In genomic region chr19:10286803-10287737, GRCh38 we compare ENCODE assay signal across 1 cellular context.
TF ChIP-seq lines count a peak whose summit lies in the region.

TSS of gene ICAM4 (plus strand) at chr19:10286955. CDS start at chr19:10287013, 58 bp downstream.

TF ChIP-seq in K562, 482 proteins besides CTCF, POLR2A, EP300 and RAD21 (continued from another document and continues in another):
- TF ChIP-seq ZBTB9 (CRISPR knock-in tag; IDR thresholded peaks at IDR 0.05) (peak; percentile 76; the same call in 1 of the 2 replicates), SP1 (CRISPR knock-in tag; IDR thresholded peaks at IDR 0.05) (peak; percentile 44; the same call in 1 of the 2 replicates), GABPA (tag; conservative IDR thresholded peaks at IDR 0.05; ENCODE audit: low read depth) (peak; percentile 73), MAZ (CRISPR knock-in tag; conservative IDR thresholded peaks at IDR 0.05 in 1 of 2, IDR thresholded peaks at IDR 0.05 in 1 of 2) (peak; percentile 94 to 98), KDM4B (IDR thresholded peaks at IDR 0.05; ENCODE audit: borderline replicate concordance in 2 of 2, low read depth in 1 of 2) (0 out of 4 replicates have a peak, but pooled peaks of 1 of the 2 experiments have one; percentile 9), ZNF143 (CRISPR knock-in tag; IDR thresholded peaks at IDR 0.05) (peak; percentile 54), NONO (IDR thresholded peaks at IDR 0.05; ENCODE audit: low read depth in 2 of 2, low read length in 1 of 2) (peak in 1 of 2 experiments; percentile 40; a peak in 1 of 4 replicates), ZBTB40 (IDR thresholded peaks at IDR 0.05) (0 out of 2 replicates have a peak, but pooled peaks have one; percentile 9), ZBTB40 (CRISPR knock-in tag; IDR thresholded peaks at IDR 0.05) (no peak), TAF1 (IDR thresholded peaks at IDR 0.05; ENCODE audit: control insufficient read depth, extremely low read depth, insufficient read depth, low read length, severe bottlenecking) (peak; percentile 38), E2F6 (IDR thresholded peaks at IDR 0.05; ENCODE audit: borderline replicate concordance in 1 of 2, extremely low read depth in 1 of 2, insufficient read depth in 1 of 2, insufficient read length in 1 of 2, low read depth in 1 of 2, low read length in 1 of 2, poor library complexity in 1 of 2, severe bottlenecking in 1 of 2) (peak; percentile 78 to 89), PKNOX1 (IDR thresholded peaks at IDR 0.05) (peak; percentile 37; the same call in 1 of the 2 replicates), PTBP1 (IDR thresholded peaks at IDR 0.05; ENCODE audit: low read depth, low read length) (no peak), NFIC (IDR thresholded peaks at IDR 0.05) (peak; percentile 90), HLTF (IDR thresholded peaks at IDR 0.05) (peak; percentile 62; the same call in 1 of the 2 replicates), E2F8 (IDR thresholded peaks at IDR 0.05; ENCODE audit: low read depth, partially characterized antibody) (peak; percentile 50), FOXP1 (CRISPR knock-in tag; IDR thresholded peaks at IDR 0.05) (peak; percentile 92), TEAD1 (CRISPR knock-in tag; IDR thresholded peaks at IDR 0.05) (peak in 1 of 2 experiments; percentile 76; a peak in 1 of 4 replicates), RFX5 (IDR thresholded peaks at IDR 0.05; ENCODE audit: low read depth, low read length) (no peak), E4F1 (CRISPR knock-in tag; IDR thresholded peaks at IDR 0.05; ENCODE audit: borderline replicate concordance) (no peak), TOE1 (IDR thresholded peaks at IDR 0.05; ENCODE audit: borderline replicate concordance) (peak; percentile 48; the same call in 1 of the 2 replicates), TOE1 (CRISPR knock-in tag; IDR thresholded peaks at IDR 0.05; ENCODE audit: borderline replicate concordance, low read depth) (0 out of 2 replicates have a peak, but pooled peaks have one; percentile 18), GATA2 (CRISPR knock-in tag; IDR thresholded peaks at IDR 0.05) (peak; percentile 64), KAT8 (IDR thresholded peaks at IDR 0.05; ENCODE audit: low read depth) (no peak), CBX3 (IDR thresholded peaks at IDR 0.05; ENCODE audit: borderline replicate concordance in 1 of 2, low read length in 2 of 2) (peak in 1 of 2 experiments; percentile 74; a peak in 1 of 3 replicates), L3MBTL2 (IDR thresholded peaks at IDR 0.05) (peak; percentile 58; the same call in 1 of the 2 replicates), ELK3 (CRISPR knock-in tag; IDR thresholded peaks at IDR 0.05) (no peak), PCBP1 (IDR thresholded peaks at IDR 0.05; ENCODE audit: low read depth, low read length, poor library complexity, severe bottlenecking) (peak; percentile 32), ZBTB17 (CRISPR knock-in tag; IDR thresholded peaks at IDR 0.05) (peak; percentile 79; the same call in 1 of the 2 replicates), SUPT5H (IDR thresholded peaks at IDR 0.05) (peak; percentile 62), RAD51 (IDR thresholded peaks at IDR 0.05; ENCODE audit: borderline replicate concordance, low read depth) (peak; percentile 73), COPS2 (conservative IDR thresholded peaks at IDR 0.05) (no peak), SAFB (IDR thresholded peaks at IDR 0.05; ENCODE audit: borderline replicate concordance, low read depth, low read length) (peak; percentile 7; the same call in 1 of the 2 replicates), DLX4 (CRISPR knock-in tag; IDR thresholded peaks at IDR 0.05) (no peak), ZNF263 (CRISPR knock-in tag; IDR thresholded peaks at IDR 0.05; ENCODE audit: borderline replicate concordance) (peak; percentile 73), POLR2H (tag; IDR thresholded peaks at IDR 0.05; ENCODE audit: low read depth) (peak; percentile 77), ZSCAN29 (IDR thresholded peaks at IDR 0.05) (peak; percentile 70; the same call in 1 of the 2 replicates), PCBP2 (IDR thresholded peaks at IDR 0.05; ENCODE audit: low read depth, low read length, poor library complexity, severe bottlenecking) (no peak), FOXM1 (IDR thresholded peaks at IDR 0.05; ENCODE audit: low read depth) (0 out of 2 replicates have a peak, but pooled peaks have one; percentile 32), FOXM1 (CRISPR knock-in tag; IDR thresholded peaks at IDR 0.05; ENCODE audit: low read depth) (no peak)
